In the genomic region with DNA sequence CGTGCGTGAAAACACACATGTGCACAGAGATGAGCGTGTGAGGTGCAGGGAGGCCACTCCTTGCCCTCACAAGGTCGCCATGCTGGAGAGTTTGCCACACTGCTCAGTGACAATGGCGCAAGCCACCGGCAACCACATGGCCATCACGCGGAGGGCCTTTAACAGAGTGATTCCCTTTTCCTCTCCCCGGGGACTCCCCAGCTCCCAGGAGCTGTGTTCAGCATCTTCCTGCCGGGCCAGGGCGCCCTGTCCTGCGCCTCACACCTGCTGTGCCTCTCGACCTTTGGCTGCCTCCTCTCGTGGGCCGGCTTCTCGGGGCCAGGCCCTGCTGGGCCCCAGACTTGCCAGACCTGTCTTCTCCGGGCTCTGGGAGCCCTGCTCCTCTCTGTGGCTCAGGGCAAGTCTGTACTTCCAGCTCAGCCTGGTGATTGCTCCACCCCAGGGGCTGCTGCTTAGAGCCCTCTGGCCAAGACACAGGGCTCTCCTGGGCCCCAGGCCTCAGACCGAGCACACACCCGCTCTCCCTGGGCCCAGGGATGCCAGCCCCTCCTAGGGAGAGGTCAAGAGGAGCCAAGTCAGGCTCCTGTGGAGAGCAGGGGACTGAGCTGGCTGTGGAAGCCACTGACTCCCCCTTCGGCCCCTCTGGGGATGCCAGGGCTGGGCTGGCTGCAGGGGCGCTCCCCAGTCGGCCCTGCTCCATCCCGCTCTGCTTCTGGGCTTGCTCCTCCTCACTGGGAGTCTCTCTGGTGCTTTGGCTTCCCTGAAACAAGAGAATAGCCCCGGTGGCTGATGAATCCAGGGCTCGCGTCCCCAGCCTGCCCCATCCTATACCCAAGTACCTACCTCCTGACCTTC, we compare ENCODE assay signal across 12 cellular contexts. TPM values are rescaled to one million over a fixed set of nuclear protein-coding genes. Genes with fewer than 3 reads are reported as not detected.
DNase-seq lines count a peak whose midpoint lies in the region; ATAC-seq and TF ChIP-seq lines count a peak whose summit lies in the region.
"Had no signal": no experiment of that assay in that cellular context is flagged by ENCODE, and none has a peak within 500 bp of the region (broad histone marks: within the 10 kb centered on the region; RNA-seq: fewer than 3 reads in every experiment).

No MANE protein-coding gene starts in this region.

- H3K27ac ChIP-seq in right atrium auricular region (peak overlapping the region; percentile 96 to 97), thoracic aorta (peak overlapping the region; percentile 93 to 99)
- H3K27ac ChIP-seq: SJCRH30 had no signal

- DNase-seq in SKM-1 treated with dmso at 0.1 percent for 144 hours (lab: John Stamatoyannopoulos, UW; ENCODE audit: unreplicated experiment) = peak; percentile 10
- DNase-seq in SKM-1 (lab: John Stamatoyannopoulos, UW; ENCODE audit: unreplicated experiment) = no peak
- no peak for DNase-seq in right atrium auricular region (ENCODE audit: low spot score)
- no peak for DNase-seq in thoracic aorta (ENCODE audit: low spot score)
- no peak for DNase-seq in pons (ENCODE audit: low spot score)
- DNase-seq: 8988T; glutamatergic neuron; naive thymus-derived CD8-positive, alpha-beta T cell had no signal

- no peak overlapping the region for H3K4me3 ChIP-seq in right atrium auricular region
- H3K4me3 ChIP-seq in thoracic aorta = no peak overlapping the region
- H3K4me3 ChIP-seq: SJCRH30 had no signal

- ATAC-seq in thoracic aorta (ENCODE audit: insufficient number of reproducible peaks, low FRiP score, low read depth) (no peak), GM19023 (IDR thresholded peaks at IDR 0.05; ENCODE audit: unreplicated experiment) (no peak)

- TF ChIP-seq CTCF in right atrium auricular region (IDR thresholded peaks at IDR 0.05) (no peak), thoracic aorta (IDR thresholded peaks at IDR 0.05) (no peak)

- H3K9me3 ChIP-seq in right atrium auricular region = no peaks in the 10 kb centered on the region
- H3K9me3 ChIP-seq in thoracic aorta = no peaks in the 10 kb centered on the region
- H3K9me3 ChIP-seq: SJCRH30 had no signal

- H3K27me3 ChIP-seq in right atrium auricular region (no peaks in the 10 kb centered on the region), thoracic aorta (replicated peaks; ENCODE audit: insufficient read depth) (no peaks in the 10 kb centered on the region)
- H3K27me3 ChIP-seq: SJCRH30 had no signal

- H3K4me1 ChIP-seq in right atrium auricular region (peaks cover 0 to 89% of the 10 kb centered on the region in 2 donors), thoracic aorta (ENCODE audit: control insufficient read depth in 1 of 2, low read depth in 2 of 2) (peaks cover 64 to 94% of the 10 kb centered on the region in 2 donors)

- H3K36me3 ChIP-seq in right atrium auricular region = peaks cover 26% of the 10 kb centered on the region
- H3K36me3 ChIP-seq in thoracic aorta = no peaks in the 10 kb centered on the region
- H3K36me3 ChIP-seq: SJCRH30 had no signal

RNA-seq across cellular contexts. Expression of a gene that starts 5.6 kb away (rescaled TPM):
- 10 to 100 TPM; 31.8 to 32.2 TPM for total RNA-seq in right atrium auricular region
- 10 to 100 TPM; 30.1 to 57.1 TPM for total RNA-seq in thoracic aorta

RNA-seq across cellular contexts. Expression of a gene that starts 11.7 kb away (rescaled TPM):
- total RNA-seq in right atrium auricular region (10 to 100 TPM; 45.5 to 48.9 TPM), thoracic aorta (10 to 100 TPM; 63.8 to 79.2 TPM)

RNA-seq across cellular contexts. Expression of a gene that starts 15.7 kb away (rescaled TPM):
- not detected for total RNA-seq in right atrium auricular region
- total RNA-seq in thoracic aorta = not detected
- total RNA-seq: G401; HT1080; naive thymus-derived CD8-positive, alpha-beta T cell; SJCRH30 had no signal

RNA-seq across cellular contexts. Expression of a gene that starts 22.9 kb away (rescaled TPM):
- total RNA-seq in right atrium auricular region = under 1 TPM; 0.11 to 0.20 TPM
- total RNA-seq in thoracic aorta = under 1 TPM; 0.21 to 0.54 TPM

RNA-seq across cellular contexts. Expression of a gene that starts 27.4 kb away (rescaled TPM):
- total RNA-seq in right atrium auricular region (1 to 10 TPM; 1.9 to 8.4 TPM), thoracic aorta (10 to 100 TPM; 17.7 to 32.4 TPM)
